ENCODE assay signal across 18 cellular contexts in the genomic region with DNA sequence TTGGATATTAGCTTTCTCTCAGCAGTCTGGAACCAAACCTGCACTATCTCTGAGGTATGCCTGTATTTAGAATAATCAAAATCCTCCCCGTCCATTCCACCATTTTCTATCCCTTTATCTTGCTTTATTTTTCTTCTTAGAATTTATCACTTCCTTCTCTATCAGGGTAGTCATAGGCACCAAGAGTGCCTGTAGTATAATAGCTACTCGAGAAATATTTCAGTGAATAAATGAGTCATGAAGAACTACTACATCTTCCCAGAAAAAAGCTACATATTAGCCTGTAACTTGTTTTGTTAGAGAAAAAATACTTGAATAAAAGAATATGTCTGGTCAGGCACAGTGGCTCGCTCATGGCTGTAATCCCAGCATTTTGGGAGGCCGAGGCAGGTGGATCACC. TPM values are rescaled to one million over a fixed set of nuclear protein-coding genes. Genes with fewer than 3 reads are reported as not detected.
DNase-seq lines count a peak whose midpoint lies in the region; ATAC-seq, FAIRE-seq and TF ChIP-seq lines count a peak whose summit lies in the region.
"Had no signal": no experiment of that assay in that cellular context is flagged by ENCODE, and none has a peak within 500 bp of the region (broad histone marks: within the 10 kb centered on the region; RNA-seq: fewer than 3 reads in every experiment).

No MANE protein-coding gene starts in this region.

- ATAC-seq in HG02623 (IDR thresholded peaks at IDR 0.05; ENCODE audit: unreplicated experiment), result no peak
- ATAC-seq: K562, Panc1 had no signal

- H3K9me3 ChIP-seq in astrocyte (ENCODE audit: insufficient read depth, low read depth, low read length) (no peaks in the 10 kb centered on the region), osteoblast (ENCODE audit: low read depth, low read length) (no peaks in the 10 kb centered on the region)

- H3K4me3 Mint-ChIP-seq in astrocyte (ENCODE audit: unreplicated experiment), result no peak overlapping the region
- H3K4me3 Mint-ChIP-seq: CD14-positive monocyte had no signal

- no peaks in the 10 kb centered on the region for H3K36me3 Mint-ChIP-seq in astrocyte (ENCODE audit: low read depth, unreplicated experiment)

- H3K4me1 ChIP-seq in astrocyte (ENCODE audit: insufficient read depth, low read length) (no peaks in the 10 kb centered on the region), osteoblast (ENCODE audit: insufficient read depth, low read length) (peaks cover 4% of the 10 kb centered on the region)

- in situ Hi-C loops in GM13976 (cut with MboI; ENCODE audit: low sequenced_read_pairs, unreplicated experiment), result no loop called here

- no peaks in the 10 kb centered on the region for H4K20me1 ChIP-seq in astrocyte (ENCODE audit: insufficient read depth, low read length)
- no peaks in the 10 kb centered on the region for H4K20me1 ChIP-seq in osteoblast (ENCODE audit: insufficient read depth, low read length)

- H3K4me1 Mint-ChIP-seq in astrocyte (ENCODE audit: low read depth, unreplicated experiment), result no peaks in the 10 kb centered on the region

- peaks cover 1% of the 10 kb centered on the region for H3K9me3 Mint-ChIP-seq in astrocyte (ENCODE audit: unreplicated experiment)

- H3K79me2 ChIP-seq in astrocyte (ENCODE audit: insufficient read depth, low read length) (no peaks in the 10 kb centered on the region), osteoblast (ENCODE audit: insufficient read depth, low read length) (no peaks in the 10 kb centered on the region)

- H3K27me3 Mint-ChIP-seq in astrocyte (ENCODE audit: low read depth, unreplicated experiment), result no peaks in the 10 kb centered on the region

- peaks cover 7% of the 10 kb centered on the region for H3K27me3 ChIP-seq in astrocyte (ENCODE audit: insufficient read depth, low read length)
- peaks cover 15% of the 10 kb centered on the region for H3K27me3 ChIP-seq in osteoblast (ENCODE audit: insufficient read depth, low read length)
- H3K27me3 ChIP-seq in H7 (ENCODE audit: control insufficient read depth, insufficient read depth, low read length), result no peaks in the 10 kb centered on the region

- DNase-seq in AG20443 (ENCODE audit: low spot score), result peak; percentile 29
- peak; percentile 21 for DNase-seq in HT1080 (ENCODE audit: low read depth)
- peak; percentile 29 for DNase-seq in astrocyte (ENCODE audit: low read depth)
- DNase-seq in osteoblast (ENCODE audit: insufficient read length, low spot score, missing footprints), result peak; percentile 91
- no peak for DNase-seq in H7
- no peak for DNase-seq in GM13976 (ENCODE audit: low spot score)
- no peak for DNase-seq in AML-193 (lab: John Stamatoyannopoulos, UW)
- DNase-seq: DMS 273 treated with DMSO at 0.1 percent for 48 hours, NCI-H1436, NCI-H2029 treated with DMSO at 0.1 percent for 48 hours, NCI-H524, Right ventricle myocardium superior, T-helper 1 cell had no signal

- no peak for FAIRE-seq in astrocyte (lab: Jason Lieb, UNC)
- FAIRE-seq: H1, K562 had no signal

- no peak for TF ChIP-seq CTCF in astrocyte (IDR thresholded peaks at IDR 0.05; ENCODE audit: insufficient read depth, low read depth, low read length)
- TF ChIP-seq CTCF in osteoblast (IDR thresholded peaks at IDR 0.05; ENCODE audit: extremely low read depth, low read depth, low read length), result no peak
- no peak for TF ChIP-seq CTCF in GM13976 (IDR thresholded peaks at IDR 0.05; ENCODE audit: borderline replicate concordance, control extremely low read depth, extremely low read depth, insufficient read depth, missing control alignments)

- H3K9ac ChIP-seq in astrocyte (ENCODE audit: low read length), result no peak overlapping the region

- no peak overlapping the region for H3K4me2 ChIP-seq in astrocyte (ENCODE audit: low read length)
- no peak overlapping the region for H3K4me2 ChIP-seq in osteoblast (ENCODE audit: insufficient read depth, low read length)

- H3K4me3 ChIP-seq in astrocyte (ENCODE audit: insufficient read depth, low read depth, low read length), result no peak overlapping the region
- H3K4me3 ChIP-seq in osteoblast (ENCODE audit: insufficient read depth, low read length), result no peak overlapping the region
- H3K4me3 ChIP-seq in H7 (ENCODE audit: insufficient read depth, low read depth, low read length), result no peak overlapping the region
- H3K4me3 ChIP-seq: K562 had no signal

- H2AFZ ChIP-seq in astrocyte (ENCODE audit: low read depth, low read length) (no peak overlapping the region), osteoblast (ENCODE audit: low read length) (peak overlapping the region; percentile 16)

- H3K27ac Mint-ChIP-seq in astrocyte (ENCODE audit: unreplicated experiment), result no peak overlapping the region
- H3K27ac Mint-ChIP-seq: CD14-positive monocyte had no signal

- H3K36me3 ChIP-seq in astrocyte (ENCODE audit: insufficient read depth, low read length), result no peaks in the 10 kb centered on the region
- H3K36me3 ChIP-seq in osteoblast (ENCODE audit: insufficient read depth, low read length), result no peaks in the 10 kb centered on the region
- H3K36me3 ChIP-seq in H7 (replicated peaks; ENCODE audit: control insufficient read depth, insufficient read depth, low read length), result no peaks in the 10 kb centered on the region

- H3K27ac ChIP-seq in astrocyte (ENCODE audit: low read depth, low read length), result no peak overlapping the region
- no peak overlapping the region for H3K27ac ChIP-seq in osteoblast (ENCODE audit: low read depth, low read length)

RNA-seq across cellular contexts. Expression of gene SLC2A14, which starts 4.3 kb away (rescaled TPM):
- total RNA-seq in HT1080 (2014; rRNA removed; shearing (Covaris generic)), result 0.13 TPM in 1 of 2 replicates, not detected in the other
- polyA plus RNA-seq in HT1080 (2015; cell fraction: cytosol; rRNA removed), result not detected in 2 replicates
- polyA plus RNA-seq in HT1080 (2015; cell fraction: nucleus; rRNA removed), result not detected in 2 replicates
- total RNA-seq in astrocyte (2.3 and 2.8 TPM in 2 replicates), osteoblast (under 0.01 TPM in 1 of 2 replicates, not detected in the other)
- total RNA-seq in H7 (2014; rRNA removed; shearing (Covaris generic)), result 1.4 and 1.7 TPM in 2 replicates
- total RNA-seq: Right ventricle myocardium superior had no signal

Comparison
In these comparisons a context has a peak if more than half of its experiments do, and no peak if none do; other contexts are left out.
1. DNase-seq: peak in AG20443 (single experiment), HT1080 (single experiment), astrocyte (single experiment) and osteoblast (single experiment); none in H7 (single experiment), GM13976 (single experiment) and AML-193 (0 of 2).